ENCODE assay signal across 15 cellular contexts in genomic region chr1:157774412-157774811, GRCh38. TPM values are rescaled to one million over a fixed set of nuclear protein-coding genes. Genes with fewer than 3 reads are reported as not detected.
"Had no signal": no experiment of that assay in that cellular context is flagged by ENCODE, and none has a peak within 500 bp of the region (broad histone marks: within the 10 kb centered on the region; RNA-seq: fewer than 3 reads in every experiment).

No MANE protein-coding gene starts in this region.

- DNase-seq: activated CD4-positive, alpha-beta T cell treated with anti-CD3 and anti-CD28 coated beads, Interleukin-2, amount 10 ng/mL, durations not matched to agents 7 days and 5 days; activated CD8-positive, alpha-beta memory T cell treated with anti-CD3 and anti-CD28 coated beads for 24 hours; activated naive CD4-positive, alpha-beta T cell treated with Interleukin-2 at 50 U/mL for 16 hours; activated naive CD8-positive, alpha-beta T cell treated with anti-CD3 and anti-CD28 coated beads, Interleukin-2, amount 50 U/mL, for 24 hours; esophagus squamous epithelium; foreskin fibroblast; naive thymus-derived CD4-positive, alpha-beta T cell; retina; stimulated activated CD4-positive, alpha-beta T cell treated with anti-CD3 and anti-CD28 coated beads, Interleukin-4, amount 100 ng/mL, for 4 hours; stomach had no signal

- H3K9me3 ChIP-seq: esophagus squamous epithelium, neutrophil, stomach, thoracic aorta had no signal

- H3K36me3 ChIP-seq: esophagus squamous epithelium, neutrophil, stomach, thoracic aorta had no signal

- H3K27me3 ChIP-seq: esophagus squamous epithelium, stomach had no signal

- H3K27ac ChIP-seq: esophagus squamous epithelium, neutrophil, thoracic aorta had no signal

- H3K4me3 ChIP-seq: esophagus squamous epithelium, stomach, thoracic aorta had no signal

- H3K4me1 ChIP-seq: esophagus squamous epithelium, stomach had no signal

RNA-seq across cellular contexts. Expression of gene FCRL2, which starts 2.5 kb away (rescaled TPM):
- total RNA-seq: activated CD4-positive, alpha-beta T cell treated with anti-CD3 and anti-CD28 coated beads, Interleukin-2, amount 10 ng/mL, durations not matched to agents 7 days and 5 days; astrocyte; mesenteric fat pad; thoracic aorta had no signal
- polyA plus RNA-seq: keratinocyte had no signal

RNA-seq across cellular contexts. Expression of gene FCRL1, which starts 45.5 kb away (rescaled TPM):
- total RNA-seq: astrocyte, esophagus squamous epithelium had no signal
- polyA plus RNA-seq: keratinocyte had no signal
